Comparison of ENCODE assay signal across 13 cellular contexts in the genomic region with DNA sequence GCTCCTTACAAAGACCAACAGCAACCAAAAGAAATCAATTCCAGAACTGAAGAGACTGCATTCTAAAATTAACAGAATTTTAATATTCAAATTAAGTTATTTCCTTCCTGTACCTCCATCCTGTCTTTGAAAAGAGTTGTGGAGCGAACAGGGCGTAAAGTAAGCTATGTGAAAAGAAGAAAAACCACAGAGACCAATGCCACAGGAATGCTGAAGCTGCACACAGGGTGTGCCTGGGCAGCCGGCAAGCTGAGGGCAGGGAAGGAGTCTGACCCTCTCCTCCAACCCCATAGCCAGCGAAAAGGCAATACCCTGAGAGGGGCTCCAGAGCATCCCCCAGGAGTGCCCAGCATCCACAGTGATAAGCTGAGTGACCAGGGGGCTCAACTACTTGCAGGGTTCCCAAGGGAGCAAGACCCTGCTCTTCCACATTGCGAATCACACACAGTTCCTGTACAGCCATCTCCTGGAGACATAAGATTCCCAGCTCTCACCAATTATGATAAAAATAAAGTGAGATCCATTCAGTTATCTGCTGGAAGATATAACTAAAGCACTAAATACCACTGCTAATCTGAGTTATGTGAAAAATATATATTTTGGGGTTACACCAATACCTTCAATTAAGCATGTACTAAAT.
A peak's percentile ranks its signal among the peaks of the same experiment; 100 is the strongest.
DNase-seq lines count a peak whose midpoint lies in the region; ATAC-seq and TF ChIP-seq lines count a peak whose summit lies in the region.
"Had no signal": no experiment of that assay in that cellular context is flagged by ENCODE, and none has a peak within 500 bp of the region (broad histone marks: within the 10 kb centered on the region; RNA-seq: fewer than 3 reads in every experiment).

No MANE protein-coding gene starts in this region.

- H3K4me3 ChIP-seq in DND-41 (ENCODE audit: low read depth in 1 of 2, low read length in 2 of 2) (no peak overlapping the region), PC-9 (0 out of 2 replicates have a peak overlapping the region, but pooled peaks have one; percentile 8), epithelial cell of esophagus (ENCODE audit: low read length) (no peak overlapping the region), mucosa of descending colon (no peak overlapping the region)
- H3K4me3 ChIP-seq: lung had no signal

- H3K4me2 ChIP-seq in DND-41 (ENCODE audit: insufficient read depth, low read length) (no peak overlapping the region), PC-9 (peak overlapping the region; percentile 67)

- intact Hi-C loops in PC-9 (cut with micrococcal nuclease; ENCODE audit: unreplicated experiment) (loop anchor here (5.0 kb wide), 1 partner anchor 54 kb away; no protein-coding TSS in a partner anchor), mucosa of descending colon (cut with DNase I, micrococcal nuclease) (loop anchor here in 1 of 2 donors (10.0 kb wide), 1 partner anchor 93 kb away; a partner anchor contains a TSS)
- intact Hi-C loops in activated CD4-positive, alpha-beta memory T cell treated with anti-CD3 and anti-CD28 coated beads for 36 hours (cut with micrococcal nuclease) = no loop called here

- no peaks in the 10 kb centered on the region for H3K9me2 ChIP-seq in PC-9 (ENCODE audit: insufficient read depth)

- no peaks in the 10 kb centered on the region for H3K9me3 ChIP-seq in DND-41 (ENCODE audit: insufficient read depth, low read length, severe bottlenecking)
- H3K9me3 ChIP-seq in PC-9 (ENCODE audit: insufficient read depth, low read depth) = no peaks in the 10 kb centered on the region
- no peaks in the 10 kb centered on the region for H3K9me3 ChIP-seq in mucosa of descending colon

- BruUV-seq in PC-9 (replicated peaks; lab: Mats Ljungman, UMichigan) = no TSS peak

- DNase-seq in DND-41 (no peak), PC-9 (peak; percentile 64 to 67), epithelial cell of esophagus (ENCODE audit: low read depth) (peak; percentile 76), nephron progenitor cell (no peak), mucosa of descending colon (no peak), NCI-H146 (lab: John Stamatoyannopoulos, UW) (no peak)
- DNase-seq in activated CD4-positive, alpha-beta memory T cell treated with anti-CD3 and anti-CD28 coated beads for 36 hours = no peak
- DNase-seq in stimulated activated CD4-positive, alpha-beta T cell treated with anti-CD3 and anti-CD28 coated beads, Interleukin-4, amount 100 ng/mL, for 1 hour = no peak
- DNase-seq: activated gamma-delta T cell treated with Interleukin-2 at 50 U/mL for 16 hours; NK-92 treated with Interleukin-12 subunit alpha and Interleukin-12 subunit beta, amount 100 ng/mL, for 24 hours; retina had no signal

- H2AFZ ChIP-seq in DND-41 (ENCODE audit: low read depth, low read length) = no peak overlapping the region
- no peak overlapping the region for H2AFZ ChIP-seq in PC-9

- H3K4me1 Mint-ChIP-seq in nephron progenitor cell = peaks cover 50% of the 10 kb centered on the region
- no peaks in the 10 kb centered on the region for H3K4me1 Mint-ChIP-seq in activated CD4-positive, alpha-beta memory T cell treated with anti-CD3 and anti-CD28 coated beads for 36 hours (ENCODE audit: low read depth)

- CTCF ChIA-PET in PC-9 (lab: Charles Lee) = interaction anchor here (0.6 kb wide), 1 partner anchor 24 kb away, joined by 3 read pairs; no protein-coding TSS in a partner anchor
- CTCF ChIA-PET in activated CD4-positive, alpha-beta memory T cell treated with anti-CD3 and anti-CD28 coated beads for 36 hours (lab: Charles Lee) = interaction anchor here (0.8 kb wide), 1 partner anchor 14 kb away, joined by 3 read pairs; no protein-coding TSS in a partner anchor

- H3K9ac ChIP-seq in DND-41 (ENCODE audit: low read depth, low read length) = no peak overlapping the region

- no peak overlapping the region for H3K27ac ChIP-seq in DND-41 (ENCODE audit: low read length)
- peak overlapping the region; percentile 63 for H3K27ac ChIP-seq in PC-9
- H3K27ac ChIP-seq: VCaP had no signal

- peak overlapping the region; percentile 42 for H3K27ac Mint-ChIP-seq in nephron progenitor cell
- H3K27ac Mint-ChIP-seq in activated CD4-positive, alpha-beta memory T cell treated with anti-CD3 and anti-CD28 coated beads for 36 hours = no peak overlapping the region

- H3K9me3 Mint-ChIP-seq in nephron progenitor cell = no peaks in the 10 kb centered on the region
- no peaks in the 10 kb centered on the region for H3K9me3 Mint-ChIP-seq in activated CD4-positive, alpha-beta memory T cell treated with anti-CD3 and anti-CD28 coated beads for 36 hours

- H3K36me3 Mint-ChIP-seq in nephron progenitor cell (ENCODE audit: low read depth) = no peaks in the 10 kb centered on the region
- H3K36me3 Mint-ChIP-seq in activated CD4-positive, alpha-beta memory T cell treated with anti-CD3 and anti-CD28 coated beads for 36 hours = no peaks in the 10 kb centered on the region

- H3K4me1 ChIP-seq in DND-41 (ENCODE audit: insufficient read depth, low read length) (peaks cover 28% of the 10 kb centered on the region), PC-9 (replicated peaks; ENCODE audit: insufficient read depth) (peaks cover 53% of the 10 kb centered on the region), mucosa of descending colon (ENCODE audit: low read depth) (peaks cover 13% of the 10 kb centered on the region)

- no peaks in the 10 kb centered on the region for H3K27me3 Mint-ChIP-seq in nephron progenitor cell (ENCODE audit: low read depth, poor library complexity)
- peaks cover 3% of the 10 kb centered on the region for H3K27me3 Mint-ChIP-seq in activated CD4-positive, alpha-beta memory T cell treated with anti-CD3 and anti-CD28 coated beads for 36 hours

- peak; percentile 75 for ATAC-seq in DND-41 (ENCODE audit: insufficient read depth, low read depth)
- ATAC-seq in mucosa of descending colon = no peak

- TF ChIP-seq CTCF in DND-41 (IDR thresholded peaks at IDR 0.05; ENCODE audit: borderline replicate concordance, extremely low read depth, low read length, poor library complexity, severe bottlenecking) (no peak), PC-9 (conservative IDR thresholded peaks at IDR 0.05) (no peak), epithelial cell of esophagus (IDR thresholded peaks at IDR 0.05; ENCODE audit: insufficient read depth, low read depth, low read length, missing control alignments) (no peak), nephron progenitor cell (IDR thresholded peaks at IDR 0.05) (no peak), mucosa of descending colon (IDR thresholded peaks at IDR 0.05) (no peak)

- H3K4me3 Mint-ChIP-seq in nephron progenitor cell = no peak overlapping the region
- no peak overlapping the region for H3K4me3 Mint-ChIP-seq in activated CD4-positive, alpha-beta memory T cell treated with anti-CD3 and anti-CD28 coated beads for 36 hours

- peaks cover 91% of the 10 kb centered on the region for H3K79me2 ChIP-seq in DND-41 (ENCODE audit: insufficient read depth, low read length)
- peaks cover 83% of the 10 kb centered on the region for H3K79me2 ChIP-seq in PC-9 (ENCODE audit: low read depth)

- H4K20me1 ChIP-seq in DND-41 (ENCODE audit: insufficient read depth, low read length) (peaks cover 71% of the 10 kb centered on the region), PC-9 (ENCODE audit: insufficient read depth) (no peaks in the 10 kb centered on the region)

- no peaks in the 10 kb centered on the region for H3K36me3 ChIP-seq in DND-41 (ENCODE audit: insufficient read depth, low read length)
- H3K36me3 ChIP-seq in PC-9 (ENCODE audit: low read depth) = no peaks in the 10 kb centered on the region
- no peaks in the 10 kb centered on the region for H3K36me3 ChIP-seq in mucosa of descending colon (ENCODE audit: low read depth)

- peaks cover 36% of the 10 kb centered on the region for H3F3A ChIP-seq in PC-9 (ENCODE audit: insufficient read depth, low read depth)

- H3K27me3 ChIP-seq in DND-41 (ENCODE audit: insufficient read depth, low read length, poor library complexity) (no peaks in the 10 kb centered on the region), PC-9 (ENCODE audit: insufficient read depth, low read depth) (no peaks in the 10 kb centered on the region)

- POLR2A ChIA-PET in PC-9 (lab: Charles Lee; ENCODE audit: unreplicated experiment) = interaction anchor here (0.6 to 0.7 kb wide), 2 partner anchors 29 to 41 kb away, joined by 3 to 8 read pairs; no protein-coding TSS in a partner anchor
- POLR2A ChIA-PET in activated CD4-positive, alpha-beta memory T cell treated with anti-CD3 and anti-CD28 coated beads for 36 hours (lab: Charles Lee) = no interaction called here

Comparison
In these comparisons a context has a peak if more than half of its experiments do, and no peak if none do; other contexts are left out.
1. DNase-seq: peak in PC-9 (2 of 2) and epithelial cell of esophagus (single experiment); none in DND-41 (single experiment), nephron progenitor cell (single experiment), activated CD4-positive, alpha-beta memory T cell treated with anti-CD3 and anti-CD28 coated beads for 36 hours (single experiment), mucosa of descending colon (0 of 3), stimulated activated CD4-positive, alpha-beta T cell treated with anti-CD3 and anti-CD28 coated beads, Interleukin-4, amount 100 ng/mL, for 1 hour (single experiment) and NCI-H146 (single experiment).